ENCODE assay signal across 23 cellular contexts in the genomic region with DNA sequence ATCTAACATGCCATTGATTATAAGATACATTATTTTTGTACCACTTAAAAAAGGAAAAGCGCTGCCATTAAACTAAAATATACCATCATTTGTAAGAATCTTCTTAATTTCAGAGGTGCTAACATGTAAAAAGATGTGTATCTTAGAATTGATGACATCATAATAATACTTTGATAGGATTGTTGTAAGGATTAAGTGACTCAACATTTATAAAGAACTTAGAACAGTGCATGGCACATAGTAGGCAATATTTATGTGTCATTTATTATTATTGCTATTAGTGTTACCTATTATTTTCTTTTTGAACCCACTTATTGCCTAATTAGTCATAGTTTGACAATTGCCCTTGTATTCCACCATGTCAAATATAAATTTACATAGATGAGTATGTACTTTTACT.
"Had no signal": no experiment of that assay in that cellular context is flagged by ENCODE, and none has a peak within 500 bp of the region (broad histone marks: within the 10 kb centered on the region; RNA-seq: fewer than 3 reads in every experiment).

No MANE protein-coding gene starts in this region.

- H3K4me1 ChIP-seq: foreskin keratinocyte had no signal

- H3K4me3 Mint-ChIP-seq: activated naive CD4-positive, alpha-beta T cell treated with anti-CD3 and anti-CD28 coated beads, Interleukin-2, amount 50 U/mL, for 24 hours; WTC11 had no signal

- H3K27ac ChIP-seq: ascending aorta, foreskin keratinocyte, lower lobe of right lung, sigmoid colon, testis, uterus had no signal

- H3K36me3 ChIP-seq: uterus had no signal

- H3K9me3 ChIP-seq: adrenal gland, ascending aorta, lower lobe of right lung, mucosa of descending colon, sigmoid colon, testis, uterus had no signal

- H3K27ac Mint-ChIP-seq: WTC11 had no signal

- DNase-seq: activated CD4-positive, alpha-beta T cell treated with anti-CD3 and anti-CD28 coated beads for 4 hours; activated CD4-positive, alpha-beta T cell treated with anti-CD3 and anti-CD28 coated beads, Interleukin-2, amount 50 U/mL, for 48 hours; activated gamma-delta T cell treated with Interleukin-2 at 50 U/mL for 16 hours; adrenal gland; central memory CD4-positive, alpha-beta T cell; dermis blood vessel endothelial cell; effector CD8-positive, alpha-beta T cell; foreskin keratinocyte; kidney; lower lobe of right lung; mesendoderm; mucosa of descending colon; sigmoid colon; stimulated activated CD4-positive, alpha-beta T cell treated with anti-CD3 and anti-CD28 coated beads, Interleukin-15, amount 100 ng/mL, for 24 hours; stimulated activated naive CD4-positive, alpha-beta T cell; T1000; testis; trophoblast cell; uterus had no signal

- H3K4me3 ChIP-seq: adrenal gland, ascending aorta, lower lobe of right lung, mucosa of descending colon, sigmoid colon, smooth muscle cell, testis, uterus had no signal

- H3K9me3 Mint-ChIP-seq: activated naive CD4-positive, alpha-beta T cell treated with anti-CD3 and anti-CD28 coated beads, Interleukin-2, amount 50 U/mL, for 24 hours; WTC11 had no signal

- H3K27me3 Mint-ChIP-seq: activated naive CD4-positive, alpha-beta T cell treated with anti-CD3 and anti-CD28 coated beads, Interleukin-2, amount 50 U/mL, for 24 hours had no signal

- ATAC-seq: foreskin keratinocyte, lower lobe of right lung, mucosa of descending colon, WTC11 had no signal

- H3K27me3 ChIP-seq: adrenal gland, ascending aorta, foreskin keratinocyte, sigmoid colon, testis, uterus had no signal
